8 cellular contexts compared by ENCODE assay signal in genomic region chrX:101799387-101799786, GRCh38.
DNase-seq lines count a peak whose midpoint lies in the region; ATAC-seq and TF ChIP-seq lines count a peak whose summit lies in the region.

No MANE protein-coding gene starts in this region.

- H3K9ac ChIP-seq in neural progenitor cell (no peak overlapping the region), stomach smooth muscle (ENCODE audit: low read length in 2 of 2) (no peak overlapping the region)

- in situ Hi-C loops in G401 (cut with HindIII; ENCODE audit: low sequenced_read_pairs) (no loop called here), HAP-1 (cut with MboI; ENCODE audit: low sequenced_read_pairs) (loop anchor here (10.0 kb wide), 2 partner anchors 205 to 385 kb away; no protein-coding TSS in a partner anchor)

- H3K4me3 ChIP-seq in HAP-1 (no peak overlapping the region), RWPE2 (ENCODE audit: severe bottlenecking) (no peak overlapping the region), fibroblast of pulmonary artery (replicated peaks; ENCODE audit: low read depth, low read length) (peak overlapping the region; percentile 34), neural progenitor cell (peak overlapping the region; percentile 3), stomach smooth muscle (ENCODE audit: low read length in 2 of 2) (peak overlapping the region; percentile 40 to 47)

- H3K4me3 Mint-ChIP-seq in activated T-helper 17 cell treated with anti-CD3 and anti-CD28 coated beads, Interleukin-2, amount 50 U/mL, for 72 hours: peak overlapping the region; percentile 76
- H3K4me3 Mint-ChIP-seq in neural progenitor cell: no peak overlapping the region

- no peaks in the 10 kb centered on the region for H3K27me3 Mint-ChIP-seq in activated T-helper 17 cell treated with anti-CD3 and anti-CD28 coated beads, Interleukin-2, amount 50 U/mL, for 72 hours
- H3K27me3 Mint-ChIP-seq in neural progenitor cell (ENCODE audit: insufficient read depth, low read depth): no peaks in the 10 kb centered on the region

- H3K9me3 ChIP-seq in HAP-1 (no peaks in the 10 kb centered on the region), RWPE2 (ENCODE audit: severe bottlenecking) (no peaks in the 10 kb centered on the region), neural progenitor cell (ENCODE audit: low read depth) (no peaks in the 10 kb centered on the region), stomach smooth muscle (ENCODE audit: control insufficient read depth in 2 of 2, low read length in 2 of 2) (no peaks in the 10 kb centered on the region)

- H3F3A ChIP-seq in neural progenitor cell (ENCODE audit: low read depth): no peaks in the 10 kb centered on the region

- H3K79me2 ChIP-seq in neural progenitor cell (ENCODE audit: low read depth): no peaks in the 10 kb centered on the region

- no peak overlapping the region for H3K4me2 ChIP-seq in neural progenitor cell

- ATAC-seq in RWPE2 (ENCODE audit: low read depth): peak; percentile 100
- peak; percentile 100 for ATAC-seq in activated T-helper 17 cell treated with anti-CD3 and anti-CD28 coated beads, Interleukin-2, amount 50 U/mL, for 72 hours (replicated peaks)

- H3K4me1 Mint-ChIP-seq in activated T-helper 17 cell treated with anti-CD3 and anti-CD28 coated beads, Interleukin-2, amount 50 U/mL, for 72 hours: no peaks in the 10 kb centered on the region
- peaks cover 2% of the 10 kb centered on the region for H3K4me1 Mint-ChIP-seq in neural progenitor cell

- no peaks in the 10 kb centered on the region for H3K27me3 ChIP-seq in HAP-1 (ENCODE audit: low read depth)
- H3K27me3 ChIP-seq in RWPE2 (ENCODE audit: insufficient read depth, poor library complexity, severe bottlenecking): no peaks in the 10 kb centered on the region
- no peaks in the 10 kb centered on the region for H3K27me3 ChIP-seq in neural progenitor cell
- H3K27me3 ChIP-seq in stomach smooth muscle (ENCODE audit: control insufficient read depth in 1 of 2, insufficient read depth in 2 of 2, low read length in 2 of 2): peaks cover 0 to 4% of the 10 kb centered on the region in 2 donors

- H3K4me1 ChIP-seq in HAP-1: no peaks in the 10 kb centered on the region
- no peaks in the 10 kb centered on the region for H3K4me1 ChIP-seq in RWPE2 (ENCODE audit: insufficient read depth, poor library complexity, severe bottlenecking)
- H3K4me1 ChIP-seq in neural progenitor cell: no peaks in the 10 kb centered on the region
- no peaks in the 10 kb centered on the region for H3K4me1 ChIP-seq in stomach smooth muscle (ENCODE audit: control insufficient read depth, insufficient read depth, low read length)

- no peaks in the 10 kb centered on the region for H3K9me3 Mint-ChIP-seq in activated T-helper 17 cell treated with anti-CD3 and anti-CD28 coated beads, Interleukin-2, amount 50 U/mL, for 72 hours
- H3K9me3 Mint-ChIP-seq in neural progenitor cell: no peaks in the 10 kb centered on the region

- TF ChIP-seq CTCF in RWPE2 (IDR thresholded peaks at IDR 0.05; ENCODE audit: poor library complexity, severe bottlenecking) (peak; percentile 51), fibroblast of pulmonary artery (IDR thresholded peaks at IDR 0.05; ENCODE audit: low read length, missing control alignments) (peak; percentile 53), neural progenitor cell (IDR thresholded peaks at IDR 0.05) (peak; percentile 71)

- DNase-seq in G401 (ENCODE audit: low spot score) (peak; percentile 87), HAP-1 (ENCODE audit: low spot score in 2 of 2) (peak; percentile 87 to 93), M059J (ENCODE audit: low read depth) (peak; percentile 90), RWPE2 (ENCODE audit: low spot score) (peak; percentile 62), fibroblast of pulmonary artery (ENCODE audit: low read depth) (peak; percentile 88), neural progenitor cell (ENCODE audit: low spot score) (peak; percentile 90)

- no peaks in the 10 kb centered on the region for H4K20me1 ChIP-seq in neural progenitor cell (ENCODE audit: low read depth)

- no peaks in the 10 kb centered on the region for H3K36me3 ChIP-seq in HAP-1 (replicated peaks)
- H3K36me3 ChIP-seq in RWPE2 (ENCODE audit: low read depth): no peaks in the 10 kb centered on the region
- H3K36me3 ChIP-seq in neural progenitor cell: no peaks in the 10 kb centered on the region
- no peaks in the 10 kb centered on the region for H3K36me3 ChIP-seq in stomach smooth muscle (ENCODE audit: control insufficient read depth in 2 of 2, insufficient read depth in 2 of 2, low read length in 2 of 2)

- H3K36me3 Mint-ChIP-seq in activated T-helper 17 cell treated with anti-CD3 and anti-CD28 coated beads, Interleukin-2, amount 50 U/mL, for 72 hours (ENCODE audit: low read depth): no peaks in the 10 kb centered on the region
- no peaks in the 10 kb centered on the region for H3K36me3 Mint-ChIP-seq in neural progenitor cell

- H3K27ac Mint-ChIP-seq in activated T-helper 17 cell treated with anti-CD3 and anti-CD28 coated beads, Interleukin-2, amount 50 U/mL, for 72 hours: peak overlapping the region; percentile 52
- H3K27ac Mint-ChIP-seq in neural progenitor cell: no peak overlapping the region

- no peak overlapping the region for H2AFZ ChIP-seq in neural progenitor cell (replicated peaks)

- H3K27ac ChIP-seq in RWPE2 (ENCODE audit: poor library complexity, severe bottlenecking): no peak overlapping the region
- no peak overlapping the region for H3K27ac ChIP-seq in neural progenitor cell
- no peak overlapping the region for H3K27ac ChIP-seq in stomach smooth muscle (ENCODE audit: low read length)

Comparison
In these comparisons a context has a peak if more than half of its experiments do, and no peak if none do; other contexts are left out.
1. H3K4me3 ChIP-seq: peak in fibroblast of pulmonary artery (single experiment), neural progenitor cell (single experiment) and stomach smooth muscle (2 of 2); none in HAP-1 (single experiment) and RWPE2 (single experiment).
2. Peak in every context shown above with its lines, with median percentiles within 50 percentile points of each other: DNase-seq and CTCF ChIP-seq.